Comparison of ENCODE assay signal across 1 cellular context in the genomic region with DNA sequence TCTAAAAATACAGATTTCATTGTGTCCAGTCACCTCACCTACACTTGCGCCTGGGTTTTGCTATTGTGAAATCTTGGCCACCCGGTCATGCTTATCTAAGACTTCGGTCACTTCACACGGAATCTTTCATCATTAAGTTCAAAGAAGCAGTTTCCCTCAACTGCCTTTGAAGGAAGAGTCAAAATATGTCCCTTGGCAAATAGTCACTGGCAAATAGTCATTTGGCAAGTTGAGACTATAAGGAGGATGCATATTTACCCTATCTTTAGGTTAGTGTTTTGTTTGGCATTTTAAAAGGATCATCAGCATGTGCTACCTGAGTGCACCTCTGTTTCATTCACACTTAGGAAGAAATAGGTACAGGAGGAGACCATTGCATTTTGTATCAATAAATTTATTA.
A peak's percentile ranks its signal among the peaks of the same experiment; 100 is the strongest.
TF ChIP-seq lines count a peak whose summit lies in the region.

No MANE protein-coding gene starts in this region.

TF ChIP-seq in HepG2, 621 proteins besides CTCF, POLR2A, EP300 and RAD21 (continued from another document and continues in another):
- TF ChIP-seq, protein P1, sequence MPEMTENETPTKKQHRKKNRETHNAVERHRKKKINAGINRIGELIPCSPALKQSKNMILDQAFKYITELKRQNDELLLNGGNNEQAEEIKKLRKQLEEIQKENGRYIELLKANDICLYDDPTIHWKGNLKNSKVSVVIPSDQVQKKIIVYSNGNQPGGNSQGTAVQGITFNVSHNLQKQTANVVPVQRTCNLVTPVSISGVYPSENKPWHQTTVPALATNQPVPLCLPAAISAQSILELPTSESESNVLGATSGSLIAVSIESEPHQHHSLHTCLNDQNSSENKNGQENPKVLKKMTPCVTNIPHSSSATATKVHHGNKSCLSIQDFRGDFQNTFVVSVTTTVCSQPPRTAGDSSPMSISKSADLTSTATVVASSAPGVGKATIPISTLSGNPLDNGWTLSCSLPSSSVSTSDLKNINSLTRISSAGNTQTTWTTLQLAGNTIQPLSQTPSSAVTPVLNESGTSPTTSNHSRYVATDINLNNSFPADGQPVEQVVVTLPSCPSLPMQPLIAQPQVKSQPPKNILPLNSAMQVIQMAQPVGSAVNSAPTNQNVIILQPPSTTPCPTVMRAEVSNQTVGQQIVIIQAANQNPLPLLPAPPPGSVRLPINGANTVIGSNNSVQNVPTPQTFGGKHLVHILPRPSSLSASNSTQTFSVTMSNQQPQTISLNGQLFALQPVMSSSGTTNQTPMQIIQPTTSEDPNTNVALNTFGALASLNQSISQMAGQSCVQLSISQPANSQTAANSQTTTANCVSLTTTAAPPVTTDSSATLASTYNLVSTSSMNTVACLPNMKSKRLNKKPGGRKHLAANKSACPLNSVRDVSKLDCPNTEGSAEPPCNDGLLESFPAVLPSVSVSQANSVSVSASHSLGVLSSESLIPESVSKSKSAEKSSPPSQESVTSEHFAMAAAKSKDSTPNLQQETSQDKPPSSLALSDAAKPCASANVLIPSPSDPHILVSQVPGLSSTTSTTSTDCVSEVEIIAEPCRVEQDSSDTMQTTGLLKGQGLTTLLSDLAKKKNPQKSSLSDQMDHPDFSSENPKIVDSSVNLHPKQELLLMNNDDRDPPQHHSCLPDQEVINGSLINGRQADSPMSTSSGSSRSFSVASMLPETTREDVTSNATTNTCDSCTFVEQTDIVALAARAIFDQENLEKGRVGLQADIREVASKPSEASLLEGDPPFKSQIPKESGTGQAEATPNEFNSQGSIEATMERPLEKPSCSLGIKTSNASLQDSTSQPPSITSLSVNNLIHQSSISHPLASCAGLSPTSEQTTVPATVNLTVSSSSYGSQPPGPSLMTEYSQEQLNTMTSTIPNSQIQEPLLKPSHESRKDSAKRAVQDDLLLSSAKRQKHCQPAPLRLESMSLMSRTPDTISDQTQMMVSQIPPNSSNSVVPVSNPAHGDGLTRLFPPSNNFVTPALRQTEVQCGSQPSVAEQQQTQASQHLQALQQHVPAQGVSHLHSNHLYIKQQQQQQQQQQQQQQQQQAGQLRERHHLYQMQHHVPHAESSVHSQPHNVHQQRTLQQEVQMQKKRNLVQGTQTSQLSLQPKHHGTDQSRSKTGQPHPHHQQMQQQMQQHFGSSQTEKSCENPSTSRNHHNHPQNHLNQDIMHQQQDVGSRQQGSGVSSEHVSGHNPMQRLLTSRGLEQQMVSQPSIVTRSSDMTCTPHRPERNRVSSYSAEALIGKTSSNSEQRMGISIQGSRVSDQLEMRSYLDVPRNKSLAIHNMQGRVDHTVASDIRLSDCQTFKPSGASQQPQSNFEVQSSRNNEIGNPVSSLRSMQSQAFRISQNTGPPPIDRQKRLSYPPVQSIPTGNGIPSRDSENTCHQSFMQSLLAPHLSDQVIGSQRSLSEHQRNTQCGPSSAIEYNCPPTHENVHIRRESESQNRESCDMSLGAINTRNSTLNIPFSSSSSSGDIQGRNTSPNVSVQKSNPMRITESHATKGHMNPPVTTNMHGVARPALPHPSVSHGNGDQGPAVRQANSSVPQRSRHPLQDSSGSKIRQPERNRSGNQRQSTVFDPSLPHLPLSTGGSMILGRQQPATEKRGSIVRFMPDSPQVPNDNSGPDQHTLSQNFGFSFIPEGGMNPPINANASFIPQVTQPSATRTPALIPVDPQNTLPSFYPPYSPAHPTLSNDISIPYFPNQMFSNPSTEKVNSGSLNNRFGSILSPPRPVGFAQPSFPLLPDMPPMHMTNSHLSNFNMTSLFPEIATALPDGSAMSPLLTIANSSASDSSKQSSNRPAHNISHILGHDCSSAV (CRISPR knock-in tag; IDR thresholded peaks at IDR 0.05; ENCODE audit: borderline replicate concordance): no peak
- no peak for TF ChIP-seq ZNF569 (CRISPR knock-in tag; IDR thresholded peaks at IDR 0.05; ENCODE audit: borderline replicate concordance)
- peak; percentile 83 for TF ChIP-seq IRF2 (CRISPR knock-in tag; IDR thresholded peaks at IDR 0.05)
- TF ChIP-seq JUND (CRISPR knock-in tag; IDR thresholded peaks at IDR 0.05): peak; percentile 58; the same call in 1 of the 2 replicates
- no peak; the same call in 1 of the 2 replicates for TF ChIP-seq ZNF33B (CRISPR knock-in tag; IDR thresholded peaks at IDR 0.05)
- TF ChIP-seq, protein P2, sequence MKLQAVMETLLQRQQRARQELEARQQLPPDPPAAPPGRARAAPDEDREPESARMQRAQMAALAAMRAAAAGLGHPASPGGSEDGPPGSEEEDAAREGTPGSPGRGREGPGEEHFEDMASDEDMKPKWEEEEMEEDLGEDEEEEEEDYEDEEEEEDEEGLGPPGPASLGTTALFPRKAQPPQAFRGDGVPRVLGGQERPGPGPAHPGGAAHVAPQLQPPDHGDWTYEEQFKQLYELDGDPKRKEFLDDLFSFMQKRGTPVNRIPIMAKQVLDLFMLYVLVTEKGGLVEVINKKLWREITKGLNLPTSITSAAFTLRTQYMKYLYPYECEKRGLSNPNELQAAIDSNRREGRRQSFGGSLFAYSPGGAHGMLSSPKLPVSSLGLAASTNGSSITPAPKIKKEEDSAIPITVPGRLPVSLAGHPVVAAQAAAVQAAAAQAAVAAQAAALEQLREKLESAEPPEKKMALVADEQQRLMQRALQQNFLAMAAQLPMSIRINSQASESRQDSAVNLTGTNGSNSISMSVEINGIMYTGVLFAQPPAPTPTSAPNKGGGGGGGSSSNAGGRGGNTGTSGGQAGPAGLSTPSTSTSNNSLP (IDR thresholded peaks at IDR 0.05; ENCODE audit: low read depth, low read length): 0 out of 2 replicates have a peak, but pooled peaks have one; percentile 68
- peak; percentile 92 for TF ChIP-seq NR2F6 (IDR thresholded peaks at IDR 0.05)
- TF ChIP-seq NR2F6 (CRISPR knock-in tag; IDR thresholded peaks at IDR 0.05): peak; percentile 89
- no peak for TF ChIP-seq ZNF616 (CRISPR knock-in tag; IDR thresholded peaks at IDR 0.05; ENCODE audit: low read depth)
- TF ChIP-seq BCL6 (CRISPR knock-in tag; IDR thresholded peaks at IDR 0.05): peak; percentile 96
- TF ChIP-seq, protein P3, sequence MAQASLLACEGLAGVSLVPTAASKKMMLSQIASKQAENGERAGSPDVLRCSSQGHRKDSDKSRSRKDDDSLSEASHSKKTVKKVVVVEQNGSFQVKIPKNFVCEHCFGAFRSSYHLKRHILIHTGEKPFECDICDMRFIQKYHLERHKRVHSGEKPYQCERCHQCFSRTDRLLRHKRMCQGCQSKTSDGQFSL (CRISPR knock-in tag; IDR thresholded peaks at IDR 0.05): no peak
- TF ChIP-seq, protein P4, sequence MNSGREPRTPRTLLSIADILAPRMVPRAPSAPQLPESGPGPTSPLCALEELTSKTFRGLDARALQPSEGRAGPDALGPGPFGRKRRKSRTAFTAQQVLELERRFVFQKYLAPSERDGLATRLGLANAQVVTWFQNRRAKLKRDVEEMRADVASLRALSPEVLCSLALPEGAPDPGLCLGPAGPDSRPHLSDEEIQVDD (CRISPR knock-in tag; IDR thresholded peaks at IDR 0.05; ENCODE audit: borderline replicate concordance): no peak
- no peak for TF ChIP-seq ZBTB1 (CRISPR knock-in tag; IDR thresholded peaks at IDR 0.05; ENCODE audit: borderline replicate concordance)
- no peak for TF ChIP-seq NR1H2 (CRISPR knock-in tag; IDR thresholded peaks at IDR 0.05; ENCODE audit: borderline replicate concordance, low read depth)
- no peak for TF ChIP-seq ZNF350 (CRISPR knock-in tag; IDR thresholded peaks at IDR 0.05; ENCODE audit: borderline replicate concordance, low read depth)
- 0 out of 2 replicates have a peak, but pooled peaks have one; percentile 24 for TF ChIP-seq MXD4 (CRISPR knock-in tag; IDR thresholded peaks at IDR 0.05)
- TF ChIP-seq HNRNPH1 (optimal IDR thresholded peaks at IDR 0.05; ENCODE audit: low read depth, low read length): no peak
- peak; percentile 97 for TF ChIP-seq GATA4 (IDR thresholded peaks at IDR 0.05; ENCODE audit: borderline replicate concordance, low read depth)
- TF ChIP-seq, protein P5, sequence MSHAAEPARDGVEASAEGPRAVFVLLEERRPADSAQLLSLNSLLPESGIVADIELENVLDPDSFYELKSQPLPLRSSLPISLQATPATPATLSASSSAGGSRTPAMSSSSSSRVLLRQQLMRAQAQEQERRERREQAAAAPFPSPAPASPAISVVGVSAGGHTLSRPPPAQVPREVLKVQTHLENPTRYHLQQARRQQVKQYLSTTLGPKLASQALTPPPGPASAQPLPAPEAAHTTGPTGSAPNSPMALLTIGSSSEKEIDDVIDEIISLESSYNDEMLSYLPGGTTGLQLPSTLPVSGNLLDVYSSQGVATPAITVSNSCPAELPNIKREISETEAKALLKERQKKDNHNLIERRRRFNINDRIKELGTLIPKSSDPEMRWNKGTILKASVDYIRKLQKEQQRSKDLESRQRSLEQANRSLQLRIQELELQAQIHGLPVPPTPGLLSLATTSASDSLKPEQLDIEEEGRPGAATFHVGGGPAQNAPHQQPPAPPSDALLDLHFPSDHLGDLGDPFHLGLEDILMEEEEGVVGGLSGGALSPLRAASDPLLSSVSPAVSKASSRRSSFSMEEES (CRISPR knock-in tag; IDR thresholded peaks at IDR 0.05): peak; percentile 94
- peak; percentile 100 for TF ChIP-seq GATAD2A (CRISPR knock-in tag; IDR thresholded peaks at IDR 0.05)
- no peak for TF ChIP-seq ZIK1 (CRISPR knock-in tag; IDR thresholded peaks at IDR 0.05; ENCODE audit: borderline replicate concordance, low read depth)
- no peak for TF ChIP-seq NFYB (CRISPR knock-in tag; IDR thresholded peaks at IDR 0.05)
- no peak for TF ChIP-seq SAFB2 (CRISPR knock-in tag; IDR thresholded peaks at IDR 0.05; ENCODE audit: borderline replicate concordance, low read depth)
- TF ChIP-seq NFE2L2 (IDR thresholded peaks at IDR 0.05; ENCODE audit: low read length): no peak
- TF ChIP-seq SIN3B (IDR thresholded peaks at IDR 0.05; ENCODE audit: low read length): no peak
- TF ChIP-seq NFE2 (CRISPR knock-in tag; IDR thresholded peaks at IDR 0.05): peak; percentile 29; the same call in 1 of the 2 replicates
- 0 out of 2 replicates have a peak, but pooled peaks have one; percentile 70 for TF ChIP-seq ZSCAN31 (CRISPR knock-in tag; IDR thresholded peaks at IDR 0.05; ENCODE audit: low read depth)
- TF ChIP-seq, protein P6, sequence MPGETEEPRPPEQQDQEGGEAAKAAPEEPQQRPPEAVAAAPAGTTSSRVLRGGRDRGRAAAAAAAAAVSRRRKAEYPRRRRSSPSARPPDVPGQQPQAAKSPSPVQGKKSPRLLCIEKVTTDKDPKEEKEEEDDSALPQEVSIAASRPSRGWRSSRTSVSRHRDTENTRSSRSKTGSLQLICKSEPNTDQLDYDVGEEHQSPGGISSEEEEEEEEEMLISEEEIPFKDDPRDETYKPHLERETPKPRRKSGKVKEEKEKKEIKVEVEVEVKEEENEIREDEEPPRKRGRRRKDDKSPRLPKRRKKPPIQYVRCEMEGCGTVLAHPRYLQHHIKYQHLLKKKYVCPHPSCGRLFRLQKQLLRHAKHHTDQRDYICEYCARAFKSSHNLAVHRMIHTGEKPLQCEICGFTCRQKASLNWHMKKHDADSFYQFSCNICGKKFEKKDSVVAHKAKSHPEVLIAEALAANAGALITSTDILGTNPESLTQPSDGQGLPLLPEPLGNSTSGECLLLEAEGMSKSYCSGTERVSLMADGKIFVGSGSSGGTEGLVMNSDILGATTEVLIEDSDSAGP (CRISPR knock-in tag; IDR thresholded peaks at IDR 0.05; ENCODE audit: borderline replicate concordance): no peak
- no peak; the same call in 1 of the 2 replicates for TF ChIP-seq JDP2 (CRISPR knock-in tag; IDR thresholded peaks at IDR 0.05; ENCODE audit: borderline replicate concordance)
- no peak for TF ChIP-seq ZNF780A (CRISPR knock-in tag; IDR thresholded peaks at IDR 0.05)
- TF ChIP-seq, protein P7, sequence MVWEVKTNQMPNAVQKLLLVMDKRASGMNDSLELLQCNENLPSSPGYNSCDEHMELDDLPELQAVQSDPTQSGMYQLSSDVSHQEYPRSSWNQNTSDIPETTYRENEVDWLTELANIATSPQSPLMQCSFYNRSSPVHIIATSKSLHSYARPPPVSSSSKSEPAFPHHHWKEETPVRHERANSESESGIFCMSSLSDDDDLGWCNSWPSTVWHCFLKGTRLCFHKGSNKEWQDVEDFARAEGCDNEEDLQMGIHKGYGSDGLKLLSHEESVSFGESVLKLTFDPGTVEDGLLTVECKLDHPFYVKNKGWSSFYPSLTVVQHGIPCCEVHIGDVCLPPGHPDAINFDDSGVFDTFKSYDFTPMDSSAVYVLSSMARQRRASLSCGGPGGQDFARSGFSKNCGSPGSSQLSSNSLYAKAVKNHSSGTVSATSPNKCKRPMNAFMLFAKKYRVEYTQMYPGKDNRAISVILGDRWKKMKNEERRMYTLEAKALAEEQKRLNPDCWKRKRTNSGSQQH (CRISPR knock-in tag; IDR thresholded peaks at IDR 0.05; ENCODE audit: low read depth): no peak
- no peak for TF ChIP-seq NBN (conservative IDR thresholded peaks at IDR 0.05)
- TF ChIP-seq, protein P8, sequence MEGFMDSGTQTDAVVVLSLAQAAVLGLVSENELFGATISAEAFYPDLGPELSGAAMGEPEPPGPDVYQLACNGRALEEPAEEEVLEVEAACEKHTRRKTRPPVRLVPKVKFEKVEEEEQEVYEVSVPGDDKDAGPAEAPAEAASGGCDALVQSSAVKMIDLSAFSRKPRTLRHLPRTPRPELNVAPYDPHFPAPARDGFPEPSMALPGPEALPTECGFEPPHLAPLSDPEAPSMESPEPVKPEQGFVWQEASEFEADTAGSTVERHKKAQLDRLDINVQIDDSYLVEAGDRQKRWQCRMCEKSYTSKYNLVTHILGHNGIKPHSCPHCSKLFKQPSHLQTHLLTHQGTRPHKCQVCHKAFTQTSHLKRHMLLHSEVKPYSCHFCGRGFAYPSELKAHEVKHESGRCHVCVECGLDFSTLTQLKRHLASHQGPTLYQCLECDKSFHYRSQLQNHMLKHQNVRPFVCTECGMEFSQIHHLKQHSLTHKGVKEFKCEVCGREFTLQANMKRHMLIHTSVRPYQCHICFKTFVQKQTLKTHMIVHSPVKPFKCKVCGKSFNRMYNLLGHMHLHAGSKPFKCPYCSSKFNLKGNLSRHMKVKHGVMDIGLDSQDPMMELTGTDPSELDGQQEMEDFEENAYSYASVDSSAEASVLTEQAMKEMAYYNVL (CRISPR knock-in tag; IDR thresholded peaks at IDR 0.05; ENCODE audit: borderline replicate concordance): peak; percentile 79; the same call in 1 of the 2 replicates
- TF ChIP-seq KLF6 (CRISPR knock-in tag; IDR thresholded peaks at IDR 0.05): peak; percentile 83; the same call in 1 of the 2 replicates
- TF ChIP-seq, protein P9, sequence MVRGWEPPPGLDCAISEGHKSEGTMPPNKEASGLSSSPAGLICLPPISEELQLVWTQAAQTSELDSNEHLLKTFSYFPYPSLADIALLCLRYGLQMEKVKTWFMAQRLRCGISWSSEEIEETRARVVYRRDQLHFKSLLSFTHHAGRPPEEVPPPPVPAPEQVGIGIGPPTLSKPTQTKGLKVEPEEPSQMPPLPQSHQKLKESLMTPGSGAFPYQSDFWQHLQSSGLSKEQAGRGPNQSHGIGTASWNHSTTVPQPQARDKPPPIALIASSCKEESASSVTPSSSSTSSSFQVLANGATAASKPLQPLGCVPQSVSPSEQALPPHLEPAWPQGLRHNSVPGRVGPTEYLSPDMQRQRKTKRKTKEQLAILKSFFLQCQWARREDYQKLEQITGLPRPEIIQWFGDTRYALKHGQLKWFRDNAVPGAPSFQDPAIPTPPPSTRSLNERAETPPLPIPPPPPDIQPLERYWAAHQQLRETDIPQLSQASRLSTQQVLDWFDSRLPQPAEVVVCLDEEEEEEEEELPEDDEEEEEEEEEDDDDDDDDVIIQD (CRISPR knock-in tag; IDR thresholded peaks at IDR 0.05; ENCODE audit: low read depth): peak; percentile 76
- TF ChIP-seq MYC (CRISPR knock-in tag; IDR thresholded peaks at IDR 0.05; ENCODE audit: borderline replicate concordance): no peak
- TF ChIP-seq TRIM24 (CRISPR knock-in tag; IDR thresholded peaks at IDR 0.05): peak; percentile 88
- TF ChIP-seq ZNF136 (CRISPR knock-in tag; IDR thresholded peaks at IDR 0.05; ENCODE audit: low read depth): no peak
- TF ChIP-seq KAT2B (IDR thresholded peaks at IDR 0.05; ENCODE audit: borderline replicate concordance, low read depth, low read length): no peak
- TF ChIP-seq ZNF652 (CRISPR knock-in tag; IDR thresholded peaks at IDR 0.05; ENCODE audit: borderline replicate concordance, low read depth): 0 out of 2 replicates have a peak, but pooled peaks have one; percentile 25
- TF ChIP-seq KDM5B (CRISPR knock-in tag; IDR thresholded peaks at IDR 0.05; ENCODE audit: borderline replicate concordance): no peak
